Comparison of ENCODE assay signal across 20 cellular contexts in the genomic region with DNA sequence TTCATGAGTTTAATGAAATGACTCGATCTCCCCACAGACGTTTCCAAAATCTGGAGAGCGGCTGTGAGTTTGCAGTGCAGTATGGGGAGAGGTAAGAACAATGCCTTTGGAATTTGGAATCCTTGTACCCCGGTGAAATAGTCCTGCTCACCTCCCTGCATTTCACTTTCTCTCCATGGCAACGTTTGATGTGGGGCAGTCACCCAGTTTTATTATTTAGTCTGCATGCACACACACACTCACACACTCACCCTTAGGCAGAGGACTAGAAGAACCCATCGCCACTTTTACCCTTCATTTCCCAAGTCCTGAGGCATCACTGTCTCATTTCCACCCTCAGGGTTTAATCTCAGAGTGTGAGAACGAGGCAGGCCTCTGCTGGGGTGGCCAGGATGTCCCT.
DNase-seq lines count a peak whose midpoint lies in the region; ATAC-seq and TF ChIP-seq lines count a peak whose summit lies in the region.
"Had no signal": no experiment of that assay in that cellular context is flagged by ENCODE, and none has a peak within 500 bp of the region (broad histone marks: within the 10 kb centered on the region; RNA-seq: fewer than 3 reads in every experiment).

No MANE protein-coding gene starts in this region.

- DNase-seq in GM23338 (ENCODE audit: low spot score): no peak
- no peak for DNase-seq in WERI-Rb-1
- no peak for DNase-seq in A673 (ENCODE audit: low spot score)
- no peak for DNase-seq in endothelial cell (ENCODE audit: low spot score)
- DNase-seq: Calu3; CD8-positive, alpha-beta T cell; EL; H7; HFFc6; KG1; MV-4-11; NCI-H774; PC-9; SIG-M5 had no signal

- peak overlapping the region; percentile 25; the same call in 1 of the 2 replicates for H2AFZ ChIP-seq in GM23338
- H2AFZ ChIP-seq in neuron (ENCODE audit: low read depth, low read length): peak overlapping the region; percentile 63
- H2AFZ ChIP-seq: PC-9 had no signal

- H4K20me1 ChIP-seq in GM23338 (replicated peaks; ENCODE audit: insufficient read depth): no peaks in the 10 kb centered on the region
- H4K20me1 ChIP-seq: BLaER1 had no signal

- H3K9me3 Mint-ChIP-seq in GM23338: no peaks in the 10 kb centered on the region
- no peaks in the 10 kb centered on the region for H3K9me3 Mint-ChIP-seq in endothelial cell (ENCODE audit: unreplicated experiment)
- H3K9me3 Mint-ChIP-seq: CD8-positive, alpha-beta T cell; HFFc6 had no signal

- H3K79me2 ChIP-seq in GM23338 (replicated peaks; ENCODE audit: insufficient read depth): no peaks in the 10 kb centered on the region

- H3K9me3 ChIP-seq in WERI-Rb-1 (ENCODE audit: severe bottlenecking): no peaks in the 10 kb centered on the region
- no peaks in the 10 kb centered on the region for H3K9me3 ChIP-seq in neuron (ENCODE audit: low read length)
- no peaks in the 10 kb centered on the region for H3K9me3 ChIP-seq in A673 (ENCODE audit: low read depth, low read length, poor library complexity, severe bottlenecking)
- H3K9me3 ChIP-seq: BLaER1 had no signal

- ATAC-seq in GM23338 (no peak), GM18517 (IDR thresholded peaks at IDR 0.05; ENCODE audit: unreplicated experiment) (no peak), GM19397 (IDR thresholded peaks at IDR 0.05; ENCODE audit: unreplicated experiment) (no peak)

- peaks cover 39% of the 10 kb centered on the region for H3K4me1 ChIP-seq in GM23338 (ENCODE audit: insufficient read depth)
- H3K4me1 ChIP-seq in neuron (ENCODE audit: insufficient read depth, low read length): peaks cover 32% of the 10 kb centered on the region
- H3K4me1 ChIP-seq in A673 (ENCODE audit: insufficient read depth, low read length, poor library complexity, severe bottlenecking): peaks cover 21% of the 10 kb centered on the region

- no TSS peak for BruUV-seq in A673 (replicated peaks; lab: Mats Ljungman, UMichigan)

- H3K4me3 Mint-ChIP-seq in GM23338: no peak overlapping the region
- no peak overlapping the region for H3K4me3 Mint-ChIP-seq in endothelial cell (ENCODE audit: unreplicated experiment)
- H3K4me3 Mint-ChIP-seq: CD8-positive, alpha-beta T cell; HFFc6 had no signal

- H3K36me3 ChIP-seq in GM23338 (ENCODE audit: insufficient read depth): no peaks in the 10 kb centered on the region
- H3K36me3 ChIP-seq in WERI-Rb-1: no peaks in the 10 kb centered on the region
- no peaks in the 10 kb centered on the region for H3K36me3 ChIP-seq in neuron (ENCODE audit: insufficient read depth, low read length)
- H3K36me3 ChIP-seq in A673 (ENCODE audit: insufficient read depth, low read length, poor library complexity, severe bottlenecking): no peaks in the 10 kb centered on the region
- H3K36me3 ChIP-seq: BLaER1 had no signal

- intact Hi-C loops in A673 (cut with micrococcal nuclease; ENCODE audit: unreplicated experiment): loop anchor here (5.0 kb wide), 1 partner anchor 147 kb away; the partner anchor contains the start of gene FHDC1

- no peak overlapping the region for H3K27ac ChIP-seq in GM23338 (ENCODE audit: low read depth)
- peak overlapping the region; percentile 69; the same call in 1 of the 2 replicates for H3K27ac ChIP-seq in WERI-Rb-1
- peak overlapping the region; percentile 98 for H3K27ac ChIP-seq in layer of hippocampus (ENCODE audit: low read depth, low read length)
- H3K27ac ChIP-seq in A673 (ENCODE audit: low read depth, low read length, poor library complexity, severe bottlenecking): no peak overlapping the region
- H3K27ac ChIP-seq: BLaER1, PC-9, RWPE1 had no signal

- H3K36me3 Mint-ChIP-seq in GM23338 (ENCODE audit: low read depth) (no peaks in the 10 kb centered on the region), endothelial cell (ENCODE audit: low read depth, unreplicated experiment) (no peaks in the 10 kb centered on the region)
- H3K36me3 Mint-ChIP-seq: CD8-positive, alpha-beta T cell had no signal

- H3K4me1 Mint-ChIP-seq in GM23338: peaks cover 53% of the 10 kb centered on the region
- H3K4me1 Mint-ChIP-seq in endothelial cell (ENCODE audit: unreplicated experiment): peaks cover 9% of the 10 kb centered on the region

- TF ChIP-seq CTCF in GM23338 (conservative IDR thresholded peaks at IDR 0.05; ENCODE audit: low read depth in 2 of 2) (no peak), WERI-Rb-1 (IDR thresholded peaks at IDR 0.05; ENCODE audit: low read depth, low read length) (no peak), A673 (conservative IDR thresholded peaks at IDR 0.05; ENCODE audit: low read depth, low read length) (no peak), endothelial cell (IDR thresholded peaks at IDR 0.05; ENCODE audit: unreplicated experiment) (no peak)

- no peaks in the 10 kb centered on the region; the same call in 1 of the 2 replicates for H3F3A ChIP-seq in GM23338 (replicated peaks; ENCODE audit: low read depth)

- no peak overlapping the region for H3K4me2 ChIP-seq in GM23338

- CTCF ChIA-PET in A673 (lab: Charles Lee): interaction anchor here (0.7 to 3.0 kb wide), 4 partner anchors 10 to 237 kb away, joined by 3 to 39 read pairs (median 7); no protein-coding TSS in a partner anchor

- H3K9me2 ChIP-seq in GM23338 (ENCODE audit: insufficient read depth): 0 out of 2 replicates have a peak, but pooled peaks cover 3% of the 10 kb centered on the region

- H3K27me3 Mint-ChIP-seq in GM23338 (ENCODE audit: insufficient read depth, low read depth, poor library complexity) (peaks cover 13% of the 10 kb centered on the region), endothelial cell (ENCODE audit: unreplicated experiment) (peaks cover 2% of the 10 kb centered on the region)

- POLR2A ChIA-PET in A673 (lab: Charles Lee; ENCODE audit: low non-redundant PET): no interaction called here

- H3K4me3 ChIP-seq in GM23338 (no peak overlapping the region), WERI-Rb-1 (ENCODE audit: low read depth, low read length) (no peak overlapping the region), neuron (ENCODE audit: low read length) (no peak overlapping the region), A673 (ENCODE audit: low read depth, low read length, poor library complexity, severe bottlenecking) (no peak overlapping the region)
- H3K4me3 ChIP-seq: BLaER1, PC-9 had no signal

- no peaks in the 10 kb centered on the region for H3K27me3 ChIP-seq in GM23338 (ENCODE audit: insufficient read depth)
- H3K27me3 ChIP-seq in WERI-Rb-1 (ENCODE audit: insufficient read depth, low read depth, severe bottlenecking): no peaks in the 10 kb centered on the region
- no peaks in the 10 kb centered on the region for H3K27me3 ChIP-seq in layer of hippocampus (ENCODE audit: control insufficient read depth, insufficient read depth, low read length)
- no peaks in the 10 kb centered on the region for H3K27me3 ChIP-seq in neuron (ENCODE audit: insufficient read depth, low read length)
- H3K27me3 ChIP-seq in A673 (replicated peaks; ENCODE audit: insufficient read depth, low read depth, low read length, poor library complexity): no peaks in the 10 kb centered on the region
- H3K27me3 ChIP-seq: BLaER1 had no signal

- H3K27ac Mint-ChIP-seq in GM23338 (0 out of 2 replicates have a peak overlapping the region, but pooled peaks have one; percentile 38), endothelial cell (ENCODE audit: unreplicated experiment) (no peak overlapping the region)
- H3K27ac Mint-ChIP-seq: CD8-positive, alpha-beta T cell; HFFc6 had no signal

TF ChIP-seq in GM23338, 12 proteins besides CTCF, POLR2A, EP300 and RAD21 (continues in another document):
- TF ChIP-seq JUNB (IDR thresholded peaks at IDR 0.05; ENCODE audit: unreplicated experiment): no peak
- no peak for TF ChIP-seq CREB1 (CRISPR knock-in tag; IDR thresholded peaks at IDR 0.05; ENCODE audit: low read depth)

Comparison
In these comparisons a context has a peak if more than half of its experiments do, and no peak if none do; other contexts are left out.
1. H3K27ac ChIP-seq: peak in WERI-Rb-1 (single experiment) and layer of hippocampus (single experiment); none in GM23338 (single experiment) and A673 (single experiment).